In the genomic region with DNA sequence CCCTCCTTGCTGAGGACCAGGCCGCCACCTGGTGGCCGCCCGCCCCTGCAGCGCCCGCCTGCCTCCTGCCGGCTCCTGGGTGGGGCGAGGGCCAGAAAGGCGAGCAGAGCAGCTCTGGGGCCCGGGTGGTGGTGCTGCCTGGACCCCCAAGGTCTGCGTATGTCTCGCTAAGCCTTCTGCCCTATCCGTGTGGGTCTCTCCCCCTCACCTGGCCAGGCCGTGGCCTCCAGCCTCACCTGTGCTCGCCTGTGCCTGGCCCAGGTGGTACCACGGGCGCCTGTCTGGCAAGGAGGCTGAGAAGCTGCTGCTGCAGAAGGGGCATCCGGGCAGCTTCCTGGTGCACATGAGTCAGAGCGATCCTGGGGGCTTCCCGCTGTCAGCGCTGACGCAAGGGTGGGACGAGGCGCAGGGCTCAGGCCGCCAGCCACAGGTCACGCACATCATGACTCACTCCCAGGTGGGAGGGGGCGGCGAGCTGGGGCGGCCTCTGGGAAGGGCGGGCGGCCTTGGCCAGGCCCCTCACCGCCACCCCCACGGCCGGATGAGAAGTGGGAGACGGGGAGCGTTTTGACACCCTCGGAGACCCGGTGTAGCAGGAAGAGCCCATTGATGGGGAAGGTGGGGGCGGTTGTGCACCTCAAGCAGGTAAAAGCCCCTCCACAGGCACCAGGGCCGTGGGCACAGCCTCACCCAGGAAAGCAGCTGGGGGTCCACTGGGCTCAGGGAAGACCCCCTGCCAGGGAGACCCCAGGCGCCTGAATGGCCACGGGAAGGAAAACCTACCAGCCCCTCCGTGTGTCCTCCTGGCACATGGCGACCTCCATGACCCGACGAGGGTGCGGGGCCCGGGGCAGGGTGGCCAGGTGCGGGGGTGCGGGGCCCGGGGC, we compare ENCODE assay signal across 1 cellular context.
TF ChIP-seq lines count a peak whose summit lies in the region.

No MANE protein-coding gene starts in this region.

TF ChIP-seq in K562, 482 proteins besides CTCF, POLR2A, EP300 and RAD21 (continued from another document and continues in another):
- TF ChIP-seq, protein P1, sequence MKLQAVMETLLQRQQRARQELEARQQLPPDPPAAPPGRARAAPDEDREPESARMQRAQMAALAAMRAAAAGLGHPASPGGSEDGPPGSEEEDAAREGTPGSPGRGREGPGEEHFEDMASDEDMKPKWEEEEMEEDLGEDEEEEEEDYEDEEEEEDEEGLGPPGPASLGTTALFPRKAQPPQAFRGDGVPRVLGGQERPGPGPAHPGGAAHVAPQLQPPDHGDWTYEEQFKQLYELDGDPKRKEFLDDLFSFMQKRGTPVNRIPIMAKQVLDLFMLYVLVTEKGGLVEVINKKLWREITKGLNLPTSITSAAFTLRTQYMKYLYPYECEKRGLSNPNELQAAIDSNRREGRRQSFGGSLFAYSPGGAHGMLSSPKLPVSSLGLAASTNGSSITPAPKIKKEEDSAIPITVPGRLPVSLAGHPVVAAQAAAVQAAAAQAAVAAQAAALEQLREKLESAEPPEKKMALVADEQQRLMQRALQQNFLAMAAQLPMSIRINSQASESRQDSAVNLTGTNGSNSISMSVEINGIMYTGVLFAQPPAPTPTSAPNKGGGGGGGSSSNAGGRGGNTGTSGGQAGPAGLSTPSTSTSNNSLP (IDR thresholded peaks at IDR 0.05; ENCODE audit: borderline replicate concordance, low read depth, low read length): no peak
- TF ChIP-seq, protein P2, sequence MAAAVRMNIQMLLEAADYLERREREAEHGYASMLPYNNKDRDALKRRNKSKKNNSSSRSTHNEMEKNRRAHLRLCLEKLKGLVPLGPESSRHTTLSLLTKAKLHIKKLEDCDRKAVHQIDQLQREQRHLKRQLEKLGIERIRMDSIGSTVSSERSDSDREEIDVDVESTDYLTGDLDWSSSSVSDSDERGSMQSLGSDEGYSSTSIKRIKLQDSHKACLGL (CRISPR knock-in tag; IDR thresholded peaks at IDR 0.05; ENCODE audit: borderline replicate concordance, poor library complexity, severe bottlenecking): no peak
- TF ChIP-seq PRMT5 (CRISPR knock-in tag; IDR thresholded peaks at IDR 0.05) (no peak), SAFB (IDR thresholded peaks at IDR 0.05; ENCODE audit: borderline replicate concordance, low read depth, low read length) (peak; percentile 47; the same call in 1 of the 2 replicates), CBX5 (IDR thresholded peaks at IDR 0.05; ENCODE audit: borderline replicate concordance, low read depth) (no peak), ZNF707 (CRISPR knock-in tag; conservative IDR thresholded peaks at IDR 0.05) (no peak), BRD4 (IDR thresholded peaks at IDR 0.05) (peak; percentile 33; the same call in 1 of the 2 replicates), ZNF274 (IDR thresholded peaks at IDR 0.05; ENCODE audit: borderline replicate concordance, low read depth, low read length) (no peak), ZNF24 (IDR thresholded peaks at IDR 0.05) (no peak), KLF10 (CRISPR knock-in tag; IDR thresholded peaks at IDR 0.05) (no peak), SIN3A (IDR thresholded peaks at IDR 0.05; ENCODE audit: borderline replicate concordance in 2 of 2, control insufficient read depth in 1 of 2, low read depth in 2 of 2, low read length in 2 of 2) (peak in 1 of 2 experiments; percentile 37; a peak in 1 of 4 replicates), DPF2 (IDR thresholded peaks at IDR 0.05) (peak; percentile 93), KDM5B (IDR thresholded peaks at IDR 0.05; ENCODE audit: insufficient replicate concordance, low read depth, low read length) (peak; percentile 36), GATAD2A (IDR thresholded peaks at IDR 0.05) (peak; percentile 69; the same call in 1 of the 2 replicates), SMAD1 (IDR thresholded peaks at IDR 0.05; ENCODE audit: low read depth, low read length, partially characterized antibody) (no peak), TGIF2 (CRISPR knock-in tag; IDR thresholded peaks at IDR 0.05) (no peak), HMG20A (CRISPR knock-in tag; conservative IDR thresholded peaks at IDR 0.05) (no peak), CTCFL (IDR thresholded peaks at IDR 0.05; ENCODE audit: borderline replicate concordance, insufficient read depth, low read depth, low read length, poor library complexity, severe bottlenecking) (peak; percentile 93), MBD2 (IDR thresholded peaks at IDR 0.05; ENCODE audit: borderline replicate concordance, low read depth) (peak; percentile 10; the same call in 1 of the 2 replicates), PML (IDR thresholded peaks at IDR 0.05; ENCODE audit: low read length) (no peak), ARID2 (IDR thresholded peaks at IDR 0.05) (peak; percentile 76; the same call in 1 of the 2 replicates), HLTF (IDR thresholded peaks at IDR 0.05) (no peak), LARP7 (IDR thresholded peaks at IDR 0.05) (no peak), ZNF384 (IDR thresholded peaks at IDR 0.05; ENCODE audit: low read depth, low read length) (no peak), PHB2 (IDR thresholded peaks at IDR 0.05; ENCODE audit: low read depth) (no peak)
- TF ChIP-seq, protein P3, sequence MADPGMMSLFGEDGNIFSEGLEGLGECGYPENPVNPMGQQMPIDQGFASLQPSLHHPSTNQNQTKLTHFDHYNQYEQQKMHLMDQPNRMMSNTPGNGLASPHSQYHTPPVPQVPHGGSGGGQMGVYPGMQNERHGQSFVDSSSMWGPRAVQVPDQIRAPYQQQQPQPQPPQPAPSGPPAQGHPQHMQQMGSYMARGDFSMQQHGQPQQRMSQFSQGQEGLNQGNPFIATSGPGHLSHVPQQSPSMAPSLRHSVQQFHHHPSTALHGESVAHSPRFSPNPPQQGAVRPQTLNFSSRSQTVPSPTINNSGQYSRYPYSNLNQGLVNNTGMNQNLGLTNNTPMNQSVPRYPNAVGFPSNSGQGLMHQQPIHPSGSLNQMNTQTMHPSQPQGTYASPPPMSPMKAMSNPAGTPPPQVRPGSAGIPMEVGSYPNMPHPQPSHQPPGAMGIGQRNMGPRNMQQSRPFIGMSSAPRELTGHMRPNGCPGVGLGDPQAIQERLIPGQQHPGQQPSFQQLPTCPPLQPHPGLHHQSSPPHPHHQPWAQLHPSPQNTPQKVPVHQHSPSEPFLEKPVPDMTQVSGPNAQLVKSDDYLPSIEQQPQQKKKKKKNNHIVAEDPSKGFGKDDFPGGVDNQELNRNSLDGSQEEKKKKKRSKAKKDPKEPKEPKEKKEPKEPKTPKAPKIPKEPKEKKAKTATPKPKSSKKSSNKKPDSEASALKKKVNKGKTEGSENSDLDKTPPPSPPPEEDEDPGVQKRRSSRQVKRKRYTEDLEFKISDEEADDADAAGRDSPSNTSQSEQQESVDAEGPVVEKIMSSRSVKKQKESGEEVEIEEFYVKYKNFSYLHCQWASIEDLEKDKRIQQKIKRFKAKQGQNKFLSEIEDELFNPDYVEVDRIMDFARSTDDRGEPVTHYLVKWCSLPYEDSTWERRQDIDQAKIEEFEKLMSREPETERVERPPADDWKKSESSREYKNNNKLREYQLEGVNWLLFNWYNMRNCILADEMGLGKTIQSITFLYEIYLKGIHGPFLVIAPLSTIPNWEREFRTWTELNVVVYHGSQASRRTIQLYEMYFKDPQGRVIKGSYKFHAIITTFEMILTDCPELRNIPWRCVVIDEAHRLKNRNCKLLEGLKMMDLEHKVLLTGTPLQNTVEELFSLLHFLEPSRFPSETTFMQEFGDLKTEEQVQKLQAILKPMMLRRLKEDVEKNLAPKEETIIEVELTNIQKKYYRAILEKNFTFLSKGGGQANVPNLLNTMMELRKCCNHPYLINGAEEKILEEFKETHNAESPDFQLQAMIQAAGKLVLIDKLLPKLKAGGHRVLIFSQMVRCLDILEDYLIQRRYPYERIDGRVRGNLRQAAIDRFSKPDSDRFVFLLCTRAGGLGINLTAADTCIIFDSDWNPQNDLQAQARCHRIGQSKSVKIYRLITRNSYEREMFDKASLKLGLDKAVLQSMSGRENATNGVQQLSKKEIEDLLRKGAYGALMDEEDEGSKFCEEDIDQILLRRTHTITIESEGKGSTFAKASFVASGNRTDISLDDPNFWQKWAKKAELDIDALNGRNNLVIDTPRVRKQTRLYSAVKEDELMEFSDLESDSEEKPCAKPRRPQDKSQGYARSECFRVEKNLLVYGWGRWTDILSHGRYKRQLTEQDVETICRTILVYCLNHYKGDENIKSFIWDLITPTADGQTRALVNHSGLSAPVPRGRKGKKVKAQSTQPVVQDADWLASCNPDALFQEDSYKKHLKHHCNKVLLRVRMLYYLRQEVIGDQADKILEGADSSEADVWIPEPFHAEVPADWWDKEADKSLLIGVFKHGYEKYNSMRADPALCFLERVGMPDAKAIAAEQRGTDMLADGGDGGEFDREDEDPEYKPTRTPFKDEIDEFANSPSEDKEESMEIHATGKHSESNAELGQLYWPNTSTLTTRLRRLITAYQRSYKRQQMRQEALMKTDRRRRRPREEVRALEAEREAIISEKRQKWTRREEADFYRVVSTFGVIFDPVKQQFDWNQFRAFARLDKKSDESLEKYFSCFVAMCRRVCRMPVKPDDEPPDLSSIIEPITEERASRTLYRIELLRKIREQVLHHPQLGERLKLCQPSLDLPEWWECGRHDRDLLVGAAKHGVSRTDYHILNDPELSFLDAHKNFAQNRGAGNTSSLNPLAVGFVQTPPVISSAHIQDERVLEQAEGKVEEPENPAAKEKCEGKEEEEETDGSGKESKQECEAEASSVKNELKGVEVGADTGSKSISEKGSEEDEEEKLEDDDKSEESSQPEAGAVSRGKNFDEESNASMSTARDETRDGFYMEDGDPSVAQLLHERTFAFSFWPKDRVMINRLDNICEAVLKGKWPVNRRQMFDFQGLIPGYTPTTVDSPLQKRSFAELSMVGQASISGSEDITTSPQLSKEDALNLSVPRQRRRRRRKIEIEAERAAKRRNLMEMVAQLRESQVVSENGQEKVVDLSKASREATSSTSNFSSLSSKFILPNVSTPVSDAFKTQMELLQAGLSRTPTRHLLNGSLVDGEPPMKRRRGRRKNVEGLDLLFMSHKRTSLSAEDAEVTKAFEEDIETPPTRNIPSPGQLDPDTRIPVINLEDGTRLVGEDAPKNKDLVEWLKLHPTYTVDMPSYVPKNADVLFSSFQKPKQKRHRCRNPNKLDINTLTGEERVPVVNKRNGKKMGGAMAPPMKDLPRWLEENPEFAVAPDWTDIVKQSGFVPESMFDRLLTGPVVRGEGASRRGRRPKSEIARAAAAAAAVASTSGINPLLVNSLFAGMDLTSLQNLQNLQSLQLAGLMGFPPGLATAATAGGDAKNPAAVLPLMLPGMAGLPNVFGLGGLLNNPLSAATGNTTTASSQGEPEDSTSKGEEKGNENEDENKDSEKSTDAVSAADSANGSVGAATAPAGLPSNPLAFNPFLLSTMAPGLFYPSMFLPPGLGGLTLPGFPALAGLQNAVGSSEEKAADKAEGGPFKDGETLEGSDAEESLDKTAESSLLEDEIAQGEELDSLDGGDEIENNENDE (IDR thresholded peaks at IDR 0.05; ENCODE audit: low read depth, low read length): no peak
- TF ChIP-seq, protein P4, sequence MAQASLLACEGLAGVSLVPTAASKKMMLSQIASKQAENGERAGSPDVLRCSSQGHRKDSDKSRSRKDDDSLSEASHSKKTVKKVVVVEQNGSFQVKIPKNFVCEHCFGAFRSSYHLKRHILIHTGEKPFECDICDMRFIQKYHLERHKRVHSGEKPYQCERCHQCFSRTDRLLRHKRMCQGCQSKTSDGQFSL (CRISPR knock-in tag; IDR thresholded peaks at IDR 0.05): no peak
- TF ChIP-seq, protein P4 (tag; IDR thresholded peaks at IDR 0.05): 0 out of 4 replicates have a peak, but pooled peaks of 1 of the 2 experiments have one; percentile 17
- TF ChIP-seq, protein P5, sequence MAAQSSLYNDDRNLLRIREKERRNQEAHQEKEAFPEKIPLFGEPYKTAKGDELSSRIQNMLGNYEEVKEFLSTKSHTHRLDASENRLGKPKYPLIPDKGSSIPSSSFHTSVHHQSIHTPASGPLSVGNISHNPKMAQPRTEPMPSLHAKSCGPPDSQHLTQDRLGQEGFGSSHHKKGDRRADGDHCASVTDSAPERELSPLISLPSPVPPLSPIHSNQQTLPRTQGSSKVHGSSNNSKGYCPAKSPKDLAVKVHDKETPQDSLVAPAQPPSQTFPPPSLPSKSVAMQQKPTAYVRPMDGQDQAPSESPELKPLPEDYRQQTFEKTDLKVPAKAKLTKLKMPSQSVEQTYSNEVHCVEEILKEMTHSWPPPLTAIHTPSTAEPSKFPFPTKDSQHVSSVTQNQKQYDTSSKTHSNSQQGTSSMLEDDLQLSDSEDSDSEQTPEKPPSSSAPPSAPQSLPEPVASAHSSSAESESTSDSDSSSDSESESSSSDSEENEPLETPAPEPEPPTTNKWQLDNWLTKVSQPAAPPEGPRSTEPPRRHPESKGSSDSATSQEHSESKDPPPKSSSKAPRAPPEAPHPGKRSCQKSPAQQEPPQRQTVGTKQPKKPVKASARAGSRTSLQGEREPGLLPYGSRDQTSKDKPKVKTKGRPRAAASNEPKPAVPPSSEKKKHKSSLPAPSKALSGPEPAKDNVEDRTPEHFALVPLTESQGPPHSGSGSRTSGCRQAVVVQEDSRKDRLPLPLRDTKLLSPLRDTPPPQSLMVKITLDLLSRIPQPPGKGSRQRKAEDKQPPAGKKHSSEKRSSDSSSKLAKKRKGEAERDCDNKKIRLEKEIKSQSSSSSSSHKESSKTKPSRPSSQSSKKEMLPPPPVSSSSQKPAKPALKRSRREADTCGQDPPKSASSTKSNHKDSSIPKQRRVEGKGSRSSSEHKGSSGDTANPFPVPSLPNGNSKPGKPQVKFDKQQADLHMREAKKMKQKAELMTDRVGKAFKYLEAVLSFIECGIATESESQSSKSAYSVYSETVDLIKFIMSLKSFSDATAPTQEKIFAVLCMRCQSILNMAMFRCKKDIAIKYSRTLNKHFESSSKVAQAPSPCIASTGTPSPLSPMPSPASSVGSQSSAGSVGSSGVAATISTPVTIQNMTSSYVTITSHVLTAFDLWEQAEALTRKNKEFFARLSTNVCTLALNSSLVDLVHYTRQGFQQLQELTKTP (IDR thresholded peaks at IDR 0.05; ENCODE audit: low read depth in 1 of 2, partially characterized antibody in 2 of 2): no peak
